ENCODE assay signal across 20 cellular contexts in genomic region chr22:19728271-19728670, GRCh38. TPM values are rescaled to one million over a fixed set of nuclear protein-coding genes. Genes with fewer than 3 reads are reported as not detected.
DNase-seq lines count a peak whose midpoint lies in the region; ATAC-seq, FAIRE-seq and TF ChIP-seq lines count a peak whose summit lies in the region.
"Had no signal": no experiment of that assay in that cellular context is flagged by ENCODE, and none has a peak within 500 bp of the region (broad histone marks: within the 10 kb centered on the region; RNA-seq: fewer than 3 reads in every experiment).

No MANE protein-coding gene starts in this region.

- H2BK120ac ChIP-seq in H1 (replicated peaks; ENCODE audit: low read depth, low read length) = no peak overlapping the region

- POLR2A ChIA-PET in H1 (lab: Charles Lee; ENCODE audit: partially characterized antibody) (no interaction called here), RWPE1 (lab: Yijun Ruan, JAX; ENCODE audit: low non-redundant PET) (no interaction called here)

- no peak overlapping the region for H4K8ac ChIP-seq in H1 (ENCODE audit: extremely low read depth, insufficient read depth, low read length)

- H2BK5ac ChIP-seq in H1 (ENCODE audit: low read depth, low read length) = no peak overlapping the region

- no peaks in the 10 kb centered on the region for H3K79me1 ChIP-seq in H1 (ENCODE audit: low read depth, low read length)

- CTCF ChIA-PET in H1 (lab: Charles Lee; ENCODE audit: partially characterized antibody) = interaction anchor here (6.3 to 7.0 kb wide), 2 partner anchors 23 to 187 kb away, joined by 145 to 168 read pairs; no protein-coding TSS in a partner anchor
- CTCF ChIA-PET in RWPE1 (lab: Yijun Ruan, JAX) = no interaction called here

- no peak overlapping the region for H3K56ac ChIP-seq in H1 (replicated peaks; ENCODE audit: insufficient read length, low read depth, low read length)

- H3K79me2 ChIP-seq in H1 (ENCODE audit: control insufficient read depth in 1 of 2, insufficient read depth in 2 of 2, low read length in 2 of 2) = no peaks in the 10 kb centered on the region

- ATAC-seq in foreskin keratinocyte = no peak
- ATAC-seq: A549, GM12878 had no signal

- no peak overlapping the region for H3K9ac ChIP-seq in H1 (replicated peaks in 1 of 4; ENCODE audit: extremely low read depth in 1 of 4, low read depth in 3 of 4, low read length in 3 of 4)

- H3K4me2 ChIP-seq in H1 (ENCODE audit: insufficient read depth in 1 of 2, low read depth in 2 of 2, low read length in 2 of 2) = no peak overlapping the region
- H3K4me2 ChIP-seq: A549 had no signal

- H3K27ac ChIP-seq in SJCRH30 (peak overlapping the region; percentile 25; the same call in 1 of the 2 replicates), H1 (ENCODE audit: low read depth, low read length) (no peak overlapping the region), foreskin keratinocyte (no peak overlapping the region), RWPE1 (no peak overlapping the region)
- H3K27ac ChIP-seq: 22Rv1, A549, C4-2B had no signal

- no peak overlapping the region for H3K18ac ChIP-seq in H1 (ENCODE audit: extremely low read depth, low read length)

- H3K23me2 ChIP-seq in H1 (ENCODE audit: low read depth, low read length) = peaks cover 9% of the 10 kb centered on the region; the same call in 1 of the 2 replicates

- no peak overlapping the region for H2BK20ac ChIP-seq in H1 (ENCODE audit: low read length)

- TF ChIP-seq POLR2A in H1 (IDR thresholded peaks at IDR 0.05; ENCODE audit: control extremely low read depth in 1 of 2, low read depth in 2 of 2, low read length in 2 of 2) = no peak

- H3K27me3 ChIP-seq in SJCRH30 = no peaks in the 10 kb centered on the region
- H3K27me3 ChIP-seq in H1 (replicated peaks in 1 of 4; ENCODE audit: control insufficient read depth in 3 of 4, extremely low read depth in 1 of 4, insufficient read depth in 3 of 4, low read length in 3 of 4) = peaks cover 40 to 71% (median 64%) of the 10 kb centered on the region in 4 experiments
- H3K27me3 ChIP-seq in foreskin keratinocyte = peaks cover 19% of the 10 kb centered on the region

- no peak for TF ChIP-seq RAD21 in H1 (IDR thresholded peaks at IDR 0.05 in 1 of 2, conservative IDR thresholded peaks at IDR 0.05 in 1 of 2; ENCODE audit: low read depth in 2 of 2, low read length in 2 of 2)

- H3K36me3 ChIP-seq in SJCRH30 (no peaks in the 10 kb centered on the region), H1 (ENCODE audit: control insufficient read depth in 2 of 4, insufficient read depth in 4 of 4, low read length in 3 of 4) (no peaks in the 10 kb centered on the region; a peak in 1 of 8 replicates)
- H3K36me3 ChIP-seq: HAP-1 had no signal

- peaks cover 2 to 19% of the 10 kb centered on the region in 2 experiments for H4K20me1 ChIP-seq in H1 (replicated peaks in 1 of 2; ENCODE audit: control insufficient read depth in 1 of 2, insufficient read depth in 2 of 2, low read length in 2 of 2)

- 0 out of 2 replicates have a peak overlapping the region, but pooled peaks have one; percentile 95 for H2BK15ac ChIP-seq in H1 (ENCODE audit: low read length)

- no peak overlapping the region for H3K4ac ChIP-seq in H1 (replicated peaks; ENCODE audit: insufficient read length, low read depth, low read length)

- 90% methylated on average over 6 of the region's 6 CpGs; no CpG with 5 or more reads in 1 of the 2 experiments for WGBS in H1 (ENCODE audit: extremely low coverage in 1 of 2, insufficient coverage in 1 of 2, insufficient read length in 1 of 2, insufficient replicate concordance in 2 of 2, low coverage in 1 of 2, low lambda C conversion rate in 2 of 2, missing lambda C conversion rate in 1 of 2), 2 experiments

- H2AFZ ChIP-seq in H1 (ENCODE audit: low read length) = no peak overlapping the region

- FAIRE-seq in H1 (lab: Jason Lieb, UNC) = no peak
- FAIRE-seq: A549, D721Med, GM12878 had no signal

- TF ChIP-seq CTCF in H1 (IDR thresholded peaks at IDR 0.05; ENCODE audit: control extremely low read depth in 1 of 3, insufficient read depth in 1 of 3, low read depth in 1 of 3, low read length in 3 of 3) (no peak), foreskin keratinocyte (conservative IDR thresholded peaks at IDR 0.05) (no peak), RWPE1 (conservative IDR thresholded peaks at IDR 0.05; ENCODE audit: low read depth) (no peak)

- H3K9me3 ChIP-seq in SJCRH30 (replicated peaks) (no peaks in the 10 kb centered on the region), H1 (ENCODE audit: insufficient read depth in 2 of 2, low read depth in 1 of 2, low read length in 1 of 2) (no peaks in the 10 kb centered on the region)
- H3K9me3 ChIP-seq: A549, Caco-2, HAP-1 had no signal

- H4K91ac ChIP-seq in H1 (replicated peaks; ENCODE audit: insufficient read length, low read length) = no peak overlapping the region

- TF ChIP-seq EP300 in H1 (IDR thresholded peaks at IDR 0.05; ENCODE audit: borderline replicate concordance in 1 of 2, low read depth in 2 of 2, low read length in 2 of 2) = no peak

- H3K4me3 ChIP-seq in SJCRH30 (no peak overlapping the region), H1 (ENCODE audit: extremely low read depth in 1 of 4, insufficient read depth in 2 of 4, low read depth in 3 of 4, low read length in 4 of 4) (no peak overlapping the region)
- H3K4me3 ChIP-seq: A549, GM12878, HAP-1 had no signal

- peak overlapping the region; percentile 29; the same call in 1 of the 2 replicates for H2BK12ac ChIP-seq in H1 (ENCODE audit: low read depth, low read length)

- peaks cover 16% of the 10 kb centered on the region for H3K4me1 ChIP-seq in SJCRH30
- peaks cover 0 to 20% (median 8%) of the 10 kb centered on the region in 4 experiments; a peak in 5 of 7 replicates for H3K4me1 ChIP-seq in H1 (replicated peaks in 1 of 4; ENCODE audit: control insufficient read depth in 3 of 4, insufficient read depth in 4 of 4, low read length in 3 of 4)
- H3K4me1 ChIP-seq in foreskin keratinocyte = no peaks in the 10 kb centered on the region
- H3K4me1 ChIP-seq: A549 had no signal

- DNase-seq in DMS 273 (lab: John Stamatoyannopoulos, UW; ENCODE audit: unreplicated experiment) = peak; percentile 45
- no peak for DNase-seq in DMS 273 treated with DMSO at 0.1 percent for 48 hours (lab: John Stamatoyannopoulos, UW)
- DNase-seq in SJCRH30 = no peak
- DNase-seq in H1 (ENCODE audit: low read depth in 1 of 2, low spot score in 2 of 2) = no peak
- DNase-seq in NCI-H2196 (lab: John Stamatoyannopoulos, UW; ENCODE audit: unreplicated experiment) = no peak
- DNase-seq in foreskin keratinocyte = no peak
- no peak for DNase-seq in RWPE1 (ENCODE audit: low spot score)
- DNase-seq: AML-193; Caco-2; CD4-positive, alpha-beta T cell; DMS79 treated with DMSO at 0.1 percent for 48 hours had no signal

- H2AK5ac ChIP-seq in H1 (ENCODE audit: low read depth, low read length) = no peak overlapping the region

- no peak overlapping the region for H3K23ac ChIP-seq in H1 (ENCODE audit: insufficient read length)

- H4K5ac ChIP-seq in H1 (ENCODE audit: insufficient read length, low read depth, low read length) = no peak overlapping the region

- no peak overlapping the region for H3K14ac ChIP-seq in H1 (ENCODE audit: insufficient read length)

TF ChIP-seq in H1, 55 proteins besides CTCF, POLR2A, EP300 and RAD21 (continues in another document):
- no peak for TF ChIP-seq CEBPB (IDR thresholded peaks at IDR 0.05; ENCODE audit: low read depth, low read length)
- no peak for TF ChIP-seq HDAC2 (IDR thresholded peaks at IDR 0.05; ENCODE audit: borderline replicate concordance in 1 of 2, low read depth in 2 of 2, low read length in 2 of 2)
- no peak for TF ChIP-seq JUN (IDR thresholded peaks at IDR 0.05; ENCODE audit: low read depth, low read length)
- no peak for TF ChIP-seq HDAC6 (IDR thresholded peaks at IDR 0.05; ENCODE audit: low read depth, low read length)

RNA-seq across cellular contexts. Expression of gene GP1BB, which starts 4.9 kb away (rescaled TPM):
- 2.5 and 4.4 TPM in 2 replicates for total RNA-seq in SJCRH30 (2014; rRNA removed; shearing (Covaris generic))
- total RNA-seq in H1 (2021; fragmentation: NEBNext Ultra II Directional; extraction: Animal tissue kit (Norgen Biotek cat#: 25700)) = not detected in 2 replicates
- polyA plus RNA-seq in H1 (2011; rRNA removed) (0.36 and 0.66 TPM in 2 replicates), foreskin keratinocyte (0.28 and 0.56 TPM in 2 replicates)
- 0.27 TPM for polyA plus RNA-seq in H1 (2011; cell fraction: cytosol; rRNA removed)
- 2.4 TPM for polyA plus RNA-seq in H1 (2011; cell fraction: nucleus; rRNA removed)
- 0.38 to 0.69 TPM (median 0.55 TPM) in 3 of 4 replicates, not detected in the other for polyA plus RNA-seq in H1 (2012, experiment 1 of 2)
- polyA plus RNA-seq in H1 (2012, experiment 2 of 2) = not detected
- polyA plus RNA-seq in H1 (2013, experiment 1 of 2) = 0.36 TPM
- 0.83 TPM for polyA plus RNA-seq in H1 (2013, experiment 2 of 2)
- not detected in 2 replicates for polyA minus RNA-seq in H1 (2011; rRNA and poly(A)+ RNA removed)
- polyA minus RNA-seq in H1 (2011; cell fraction: cytosol; rRNA and poly(A)+ RNA removed) = not detected
- 0.60 TPM for polyA minus RNA-seq in H1 (2011; cell fraction: nucleus; rRNA and poly(A)+ RNA removed)
- total RNA-seq in foreskin keratinocyte = 0.21 and 0.54 TPM in 2 replicates
- total RNA-seq: HT-29 had no signal

RNA-seq across cellular contexts. Expression of gene SEPTIN5, which starts 14.0 kb away (rescaled TPM):
- 11.2 and 11.9 TPM in 2 replicates for total RNA-seq in SJCRH30 (2014; rRNA removed; shearing (Covaris generic))
- 7.8 and 8.6 TPM in 2 replicates for total RNA-seq in H1 (2021; fragmentation: NEBNext Ultra II Directional; extraction: Animal tissue kit (Norgen Biotek cat#: 25700))
- 6.0 and 9.1 TPM in 2 replicates for polyA plus RNA-seq in H1 (2011; rRNA removed)
- 6.7 TPM for polyA plus RNA-seq in H1 (2011; cell fraction: cytosol; rRNA removed)
- 18.5 TPM for polyA plus RNA-seq in H1 (2011; cell fraction: nucleus; rRNA removed)
- 5.8 to 13.4 TPM (median 10.9 TPM) in 4 replicates for polyA plus RNA-seq in H1 (2012, experiment 1 of 2)
- 8.4 TPM for polyA plus RNA-seq in H1 (2012, experiment 2 of 2)
- polyA plus RNA-seq in H1 (2013, experiment 1 of 2) = 9.7 TPM
- polyA plus RNA-seq in H1 (2013, experiment 2 of 2) = 9.0 TPM
- 7.3 and 8.0 TPM in 2 replicates for polyA minus RNA-seq in H1 (2011; rRNA and poly(A)+ RNA removed)
- polyA minus RNA-seq in H1 (2011; cell fraction: cytosol; rRNA and poly(A)+ RNA removed) = 2.3 TPM
- 8.8 TPM for polyA minus RNA-seq in H1 (2011; cell fraction: nucleus; rRNA and poly(A)+ RNA removed)
- total RNA-seq in foreskin keratinocyte = 4.8 and 6.1 TPM in 2 replicates
- 4.6 and 6.5 TPM in 2 replicates for polyA plus RNA-seq in foreskin keratinocyte
- total RNA-seq: HT-29 had no signal

RNA-seq across cellular contexts. Expression of gene TBX1, which starts 32.3 kb away (rescaled TPM):
- total RNA-seq in SJCRH30 (2014; rRNA removed; shearing (Covaris generic)) = 11.8 and 11.9 TPM in 2 replicates
- total RNA-seq in H1 (2021; fragmentation: NEBNext Ultra II Directional; extraction: Animal tissue kit (Norgen Biotek cat#: 25700)) = 0.28 and 0.38 TPM in 2 replicates
- not detected in 2 replicates for polyA plus RNA-seq in H1 (2011; rRNA removed)
- not detected for polyA plus RNA-seq in H1 (2011; cell fraction: cytosol; rRNA removed)
- polyA plus RNA-seq in H1 (2011; cell fraction: nucleus; rRNA removed) = not detected
- polyA plus RNA-seq in H1 (2012, experiment 1 of 2) = not detected in 4 replicates
- polyA plus RNA-seq in H1 (2012, experiment 2 of 2) = 0.10 TPM
- 0.14 TPM for polyA plus RNA-seq in H1 (2013, experiment 1 of 2)
- polyA plus RNA-seq in H1 (2013, experiment 2 of 2) = 0.09 TPM
- polyA minus RNA-seq in H1 (2011; rRNA and poly(A)+ RNA removed) = not detected in 2 replicates
- not detected for polyA minus RNA-seq in H1 (2011; cell fraction: cytosol; rRNA and poly(A)+ RNA removed)
- not detected for polyA minus RNA-seq in H1 (2011; cell fraction: nucleus; rRNA and poly(A)+ RNA removed)
- total RNA-seq in foreskin keratinocyte = 0.54 and 0.63 TPM in 2 replicates
- polyA plus RNA-seq in foreskin keratinocyte = 0.51 and 1.3 TPM in 2 replicates
- total RNA-seq: CD4-positive, alpha-beta T cell; GM12878; H4; HT-29 had no signal
- polyA plus RNA-seq: BJ, GM12878 had no signal
